Comparison of ENCODE assay signal across 1 cellular context in the genomic region with DNA sequence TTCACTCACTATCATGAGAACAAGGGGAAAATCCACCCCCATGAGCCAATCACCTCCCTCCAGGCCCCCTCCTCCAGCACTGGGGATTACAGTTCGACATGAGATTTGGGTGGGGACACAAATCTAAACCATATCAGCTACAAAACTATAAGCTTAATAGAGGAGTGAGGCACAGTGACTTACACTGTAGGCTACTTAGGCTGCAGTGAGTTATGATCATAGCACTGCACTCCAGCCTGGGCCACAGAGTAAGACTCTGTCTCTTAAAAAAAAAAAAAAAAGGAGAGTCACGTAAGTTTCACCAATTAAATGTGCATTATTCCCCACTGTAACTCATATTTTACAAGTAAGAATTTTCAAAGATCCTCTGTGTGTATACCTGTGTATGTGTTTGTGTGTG.
TF ChIP-seq lines count a peak whose summit lies in the region.

No MANE protein-coding gene starts in this region.

TF ChIP-seq in endothelial cell of umbilical vein, 7 proteins besides CTCF, POLR2A, EP300 and RAD21:
- no peak for TF ChIP-seq MYC (IDR thresholded peaks at IDR 0.05; ENCODE audit: low read depth, low read length)
- no peak for TF ChIP-seq GATA2 (IDR thresholded peaks at IDR 0.05; ENCODE audit: insufficient read depth, insufficient read length, low read depth, low read length)
- no peak for TF ChIP-seq EZH2 (IDR thresholded peaks at IDR 0.05; ENCODE audit: borderline replicate concordance, low read depth, low read length, severe bottlenecking)
- no peak for TF ChIP-seq FOS (IDR thresholded peaks at IDR 0.05; ENCODE audit: borderline replicate concordance, insufficient read depth, low read length)
- TF ChIP-seq, protein P1, sequence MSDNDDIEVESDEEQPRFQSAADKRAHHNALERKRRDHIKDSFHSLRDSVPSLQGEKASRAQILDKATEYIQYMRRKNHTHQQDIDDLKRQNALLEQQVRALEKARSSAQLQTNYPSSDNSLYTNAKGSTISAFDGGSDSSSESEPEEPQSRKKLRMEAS (IDR thresholded peaks at IDR 0.05; ENCODE audit: insufficient read depth, insufficient read length), result no peak
- no peak for TF ChIP-seq JUN (IDR thresholded peaks at IDR 0.05; ENCODE audit: borderline replicate concordance, insufficient read depth, insufficient read length, low read depth)
- TF ChIP-seq POLR2AphosphoS5 (IDR thresholded peaks at IDR 0.05; ENCODE audit: insufficient read depth, low read depth, low read length), result no peak
TF ChIP-seq in endothelial cell of umbilical vein: peak in this region for 0.
